10 cellular contexts compared by ENCODE assay signal in the genomic region with DNA sequence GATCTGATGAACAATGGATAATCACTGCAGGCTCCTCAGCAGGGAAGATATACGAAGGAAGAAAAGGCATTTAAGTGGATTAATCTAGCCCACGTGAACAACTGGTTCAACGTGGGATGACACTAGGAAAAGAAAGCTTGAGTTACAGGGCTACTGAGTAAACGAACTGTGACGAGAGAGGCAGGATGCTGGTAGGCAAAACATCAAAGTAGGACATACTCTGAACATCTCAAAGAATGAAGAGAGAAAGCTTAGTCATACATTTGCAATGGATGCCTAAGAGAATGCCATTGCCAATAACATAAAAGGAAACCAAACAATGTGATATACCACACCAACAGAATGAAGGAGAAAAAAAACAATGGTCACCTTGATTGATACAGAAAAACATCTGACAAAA. TPM values are rescaled to one million over a fixed set of nuclear protein-coding genes. Genes with fewer than 3 reads are reported as not detected.
DNase-seq lines count a peak whose midpoint lies in the region; ATAC-seq and TF ChIP-seq lines count a peak whose summit lies in the region.
"Had no signal": no experiment of that assay in that cellular context is flagged by ENCODE, and none has a peak within 500 bp of the region (broad histone marks: within the 10 kb centered on the region; RNA-seq: fewer than 3 reads in every experiment).

No MANE protein-coding gene starts in this region.

- no peak overlapping the region for H2AFZ ChIP-seq in HCT116 (ENCODE audit: low read depth, low read length, poor library complexity, severe bottlenecking)

- POLR2A ChIA-PET in HCT116 (lab: Charles Lee): no interaction called here
- POLR2A ChIA-PET in activated CD4-positive, alpha-beta memory T cell treated with anti-CD3 and anti-CD28 coated beads for 36 hours (lab: Charles Lee): no interaction called here

- 70 to 76% methylated on average over 5 of the region's 5 CpGs for WGBS in lower leg skin, 2 donors

- H4K20me1 ChIP-seq in HCT116 (ENCODE audit: insufficient read depth): no peaks in the 10 kb centered on the region

- peak overlapping the region; percentile 42 for H3K4me2 ChIP-seq in HCT116 (ENCODE audit: low read length)

- H3K4me1 ChIP-seq in HCT116 (ENCODE audit: control insufficient read depth in 1 of 2, insufficient read depth in 2 of 2, low read length in 2 of 2) (peaks cover 2 to 9% of the 10 kb centered on the region in 2 experiments; a peak in 3 of 4 replicates), iPS-18a (ENCODE audit: control insufficient read depth, low read depth, low read length) (peaks cover 29% of the 10 kb centered on the region)

- H3K79me2 ChIP-seq in HCT116 (ENCODE audit: insufficient read depth, low read length): peaks cover 57% of the 10 kb centered on the region

- H3K27ac ChIP-seq in HCT116 (ENCODE audit: low read depth, low read length) (no peak overlapping the region), iPS-18a (ENCODE audit: low read length) (peak overlapping the region; percentile 2)

- H3K27ac Mint-ChIP-seq in activated CD4-positive, alpha-beta memory T cell treated with anti-CD3 and anti-CD28 coated beads for 36 hours: peak overlapping the region; percentile 6

- RAD21 ChIA-PET in HCT116 (lab: Charles Lee; ENCODE audit: low non-redundant PET in 1 of 2, low total read pairs in 2 of 2, uncharacterized antibody in 2 of 2, unreplicated experiment in 2 of 2): no interaction called here

- intact Hi-C loops in HCT116 (cut with micrococcal nuclease) (no loop called here), lower leg skin (cut with DNase I; ENCODE audit: low total_unique reads) (no loop called here)
- intact Hi-C loops in activated CD4-positive, alpha-beta memory T cell treated with anti-CD3 and anti-CD28 coated beads for 36 hours (cut with micrococcal nuclease): no loop called here

- TF ChIP-seq RAD21 in HCT116 (IDR thresholded peaks at IDR 0.05; ENCODE audit: low read depth): no peak

- no peaks in the 10 kb centered on the region for H3K9me3 ChIP-seq in HCT116 (ENCODE audit: control insufficient read depth in 1 of 2, insufficient read depth in 1 of 2, low read depth in 1 of 2, low read length in 2 of 2)
- no peaks in the 10 kb centered on the region for H3K9me3 ChIP-seq in iPS-18a (ENCODE audit: control insufficient read depth, low read depth, low read length)

- no peak overlapping the region for H3K9ac ChIP-seq in HCT116 (ENCODE audit: low read length)
- H3K9ac ChIP-seq in iPS-18a (ENCODE audit: low read length): no peak overlapping the region

- DNase-seq in AG08395 (ENCODE audit: low spot score) (peak; percentile 28), HCT116 (ENCODE audit: low read depth, low spot score) (no peak), lower leg skin (ENCODE audit: low spot score in 2 of 2) (no peak), left lobe of liver (ENCODE audit: low spot score) (no peak)
- DNase-seq in activated CD4-positive, alpha-beta memory T cell treated with anti-CD3 and anti-CD28 coated beads for 36 hours: no peak

- H3K4me3 Mint-ChIP-seq in activated CD4-positive, alpha-beta memory T cell treated with anti-CD3 and anti-CD28 coated beads for 36 hours: no peak overlapping the region
- H3K4me3 Mint-ChIP-seq: stimulated activated memory B cell treated with anti-CD40 and anti-IgM and Interleukin-4, amounts not matched to agents 10 μg/mL and 1 μg/mL and 100 μg/mL, for 72 hours had no signal

- H3K4me1 Mint-ChIP-seq in activated CD4-positive, alpha-beta memory T cell treated with anti-CD3 and anti-CD28 coated beads for 36 hours (ENCODE audit: low read depth): peaks cover 18% of the 10 kb centered on the region

- H3K9me3 Mint-ChIP-seq in activated CD4-positive, alpha-beta memory T cell treated with anti-CD3 and anti-CD28 coated beads for 36 hours: no peaks in the 10 kb centered on the region
- H3K9me3 Mint-ChIP-seq: stimulated activated memory B cell treated with anti-CD40 and anti-IgM and Interleukin-4, amounts not matched to agents 10 μg/mL and 1 μg/mL and 100 μg/mL, for 72 hours had no signal

- no peak for TF ChIP-seq POLR2A in HCT116 (IDR thresholded peaks at IDR 0.05; ENCODE audit: borderline replicate concordance, extremely low read depth, insufficient read depth, insufficient read length)
- no peak for TF ChIP-seq POLR2A in lower leg skin (IDR thresholded peaks at IDR 0.05)

- H3K36me3 ChIP-seq in HCT116 (ENCODE audit: control insufficient read depth in 1 of 2, insufficient read depth in 2 of 2, low read length in 2 of 2) (no peaks in the 10 kb centered on the region), iPS-18a (ENCODE audit: control insufficient read depth, low read depth, low read length) (peaks cover 6% of the 10 kb centered on the region)

- no peaks in the 10 kb centered on the region for H3K9me2 ChIP-seq in HCT116 (ENCODE audit: insufficient read depth)

- peaks cover 4% of the 10 kb centered on the region for H3K36me3 Mint-ChIP-seq in activated CD4-positive, alpha-beta memory T cell treated with anti-CD3 and anti-CD28 coated beads for 36 hours

- BruUV-seq in HCT116 (replicated peaks; lab: Mats Ljungman, UMichigan): no TSS peak

- TF ChIP-seq CTCF in HCT116 (IDR thresholded peaks at IDR 0.05 in 2 of 3, conservative IDR thresholded peaks at IDR 0.05 in 1 of 3; ENCODE audit: borderline replicate concordance in 1 of 3, insufficient read depth in 1 of 3, low read depth in 2 of 3, low read length in 2 of 3) (no peak), lower leg skin (IDR thresholded peaks at IDR 0.05) (no peak)

- H3K4me3 ChIP-seq in HCT116 (replicated peaks in 1 of 2; ENCODE audit: low read depth in 1 of 2, low read length in 2 of 2): no peak overlapping the region
- H3K4me3 ChIP-seq in iPS-18a (ENCODE audit: low read length): peak overlapping the region; percentile 22
- H3K4me3 ChIP-seq in lower leg skin (ENCODE audit: low read depth, poor library complexity, severe bottlenecking): no peak overlapping the region

- CTCF ChIA-PET in HCT116 (lab: Charles Lee): no interaction called here
- CTCF ChIA-PET in activated CD4-positive, alpha-beta memory T cell treated with anti-CD3 and anti-CD28 coated beads for 36 hours (lab: Charles Lee): interaction anchor here (0.7 to 1.2 kb wide), 2 partner anchors 25 to 34 kb away, joined by 4 to 5 read pairs; no protein-coding TSS in a partner anchor

- peak; percentile 59 for ATAC-seq in HCT116
- no peak for ATAC-seq in left lobe of liver
- ATAC-seq in GM19397 (IDR thresholded peaks at IDR 0.05; ENCODE audit: unreplicated experiment): no peak
- ATAC-seq in HG03342 (IDR thresholded peaks at IDR 0.05; ENCODE audit: unreplicated experiment): no peak
- ATAC-seq: stimulated activated memory B cell treated with anti-CD40 and anti-IgM and Interleukin-4, amounts not matched to agents 10 μg/mL and 1 μg/mL and 100 μg/mL, for 72 hours had no signal

- no peaks in the 10 kb centered on the region for H3K27me3 Mint-ChIP-seq in activated CD4-positive, alpha-beta memory T cell treated with anti-CD3 and anti-CD28 coated beads for 36 hours
- H3K27me3 Mint-ChIP-seq: stimulated activated memory B cell treated with anti-CD40 and anti-IgM and Interleukin-4, amounts not matched to agents 10 μg/mL and 1 μg/mL and 100 μg/mL, for 72 hours had no signal

- H3K27me3 ChIP-seq in HCT116 (ENCODE audit: insufficient read depth, low read length) (no peaks in the 10 kb centered on the region), iPS-18a (ENCODE audit: control insufficient read depth, insufficient read depth, low read length) (no peaks in the 10 kb centered on the region)

TF ChIP-seq in HCT116, 20 proteins besides CTCF, POLR2A, EP300 and RAD21:
- TF ChIP-seq SP1 (IDR thresholded peaks at IDR 0.05; ENCODE audit: low read depth) (no peak), YY1 (IDR thresholded peaks at IDR 0.05; ENCODE audit: extremely low read depth, insufficient replicate concordance, low read depth, low read length) (no peak)

RNA-seq across cellular contexts. Expression of gene USP28, which starts 12.9 kb away (rescaled TPM):
- total RNA-seq in HCT116 (2021; ENCODE audit: unreplicated experiment): 23.5 TPM
- polyA plus RNA-seq in HCT116 (2012): 9.7 and 14.0 TPM in 2 replicates
- 10 to 100 TPM; 30.6 to 41.7 TPM for total RNA-seq in activated CD4-positive, alpha-beta memory T cell treated with anti-CD3 and anti-CD28 coated beads for 36 hours
- 10 to 100 TPM; 13.0 to 26.8 (median 16.4) TPM for total RNA-seq in lower leg skin
- total RNA-seq in left lobe of liver: 11.6 TPM

RNA-seq across cellular contexts. Expression of gene HTR3B, which starts 42.2 kb away (rescaled TPM):
- total RNA-seq in HCT116 (2021; ENCODE audit: unreplicated experiment) (not detected), lower leg skin (not detected), left lobe of liver (not detected)
- polyA plus RNA-seq in HCT116 (2012): not detected in 2 replicates
- not detected for total RNA-seq in activated CD4-positive, alpha-beta memory T cell treated with anti-CD3 and anti-CD28 coated beads for 36 hours
- total RNA-seq: mesenteric fat pad had no signal
